9 cellular contexts compared by ENCODE assay signal in genomic region chr1:10692401-10693021, GRCh38.
DNase-seq lines count a peak whose midpoint lies in the region; ATAC-seq and TF ChIP-seq lines count a peak whose summit lies in the region.
"Had no signal": no experiment of that assay in that cellular context is flagged by ENCODE, and none has a peak within 500 bp of the region (broad histone marks: within the 10 kb centered on the region; RNA-seq: fewer than 3 reads in every experiment).

No MANE protein-coding gene starts in this region.

- TF ChIP-seq POLR2A in GM18505 (IDR thresholded peaks at IDR 0.05; ENCODE audit: borderline replicate concordance, extremely low read depth, insufficient read depth, insufficient read length) = no peak

- no peaks in the 10 kb centered on the region for H3K79me1 ChIP-seq in mesenchymal stem cell (replicated peaks; ENCODE audit: low read length, poor library complexity, severe bottlenecking)

- ATAC-seq in GM18505 (IDR thresholded peaks at IDR 0.05; ENCODE audit: unreplicated experiment) = no peak

- H4K91ac ChIP-seq in mesenchymal stem cell (ENCODE audit: low read length) = no peak overlapping the region

- H3K36me3 ChIP-seq in fibroblast of lung (ENCODE audit: control insufficient read depth, insufficient read depth, low read length) (no peaks in the 10 kb centered on the region), mesenchymal stem cell (ENCODE audit: control insufficient read depth in 1 of 2, insufficient read depth in 2 of 2, low read depth in 1 of 2, low read length in 2 of 2) (no peaks in the 10 kb centered on the region)

- 84% methylated on average over 13 of the region's 13 CpGs for WGBS in mesenchymal stem cell

- H3K9ac ChIP-seq in fibroblast of lung (ENCODE audit: insufficient read depth, low read length) (no peak overlapping the region), mesenchymal stem cell (ENCODE audit: low read length) (no peak overlapping the region)

- H3K9me3 ChIP-seq in fibroblast of lung (ENCODE audit: control insufficient read depth, insufficient read depth, low read depth, low read length) (no peaks in the 10 kb centered on the region), mesenchymal stem cell (ENCODE audit: control insufficient read depth, low read length) (no peaks in the 10 kb centered on the region)

- H4K8ac ChIP-seq in mesenchymal stem cell (ENCODE audit: low read length) = no peak overlapping the region

- no peak overlapping the region for H2BK15ac ChIP-seq in mesenchymal stem cell (ENCODE audit: low read depth, poor library complexity, severe bottlenecking)

- H3K27me3 ChIP-seq in fibroblast of lung (ENCODE audit: control insufficient read depth, insufficient read depth, low read length) (no peaks in the 10 kb centered on the region), mesenchymal stem cell (ENCODE audit: control insufficient read depth in 1 of 2, insufficient read depth in 1 of 2, low read length in 2 of 2) (peaks cover 15 to 38% of the 10 kb centered on the region in 2 experiments)

- H3K4me1 ChIP-seq in fibroblast of lung (ENCODE audit: control insufficient read depth, extremely low read depth, insufficient read depth, low read length) (no peaks in the 10 kb centered on the region), mesenchymal stem cell (ENCODE audit: control insufficient read depth, insufficient read depth, low read depth, low read length) (peaks cover 13% of the 10 kb centered on the region)

- H3K4me2 ChIP-seq in fibroblast of lung (ENCODE audit: extremely low read depth, insufficient read depth, low read length) (no peak overlapping the region), mesenchymal stem cell (ENCODE audit: low read length, poor library complexity, severe bottlenecking) (no peak overlapping the region)

- TF ChIP-seq CTCF in GM12864 (IDR thresholded peaks at IDR 0.05; ENCODE audit: low read depth, low read length, missing control alignments) (peak; percentile 78), fibroblast of lung (conservative IDR thresholded peaks at IDR 0.05 in 1 of 2, IDR thresholded peaks at IDR 0.05 in 1 of 2; ENCODE audit: low read depth in 1 of 2, low read length in 2 of 2) (peak; percentile 8 to 11)

- H3K27ac ChIP-seq in fibroblast of lung (ENCODE audit: insufficient read depth, low read length) (no peak overlapping the region), mesenchymal stem cell (ENCODE audit: low read length, poor library complexity, severe bottlenecking) (no peak overlapping the region)
- H3K27ac ChIP-seq: SK-N-MC had no signal

- H3K14ac ChIP-seq in mesenchymal stem cell (ENCODE audit: low read length in 2 of 2) = no peak overlapping the region

- H3K4me3 ChIP-seq in GM12864 (ENCODE audit: low read depth, low read length) = no peak overlapping the region; the same call in 1 of the 2 replicates
- H3K4me3 ChIP-seq in fibroblast of lung (replicated peaks in 1 of 4; ENCODE audit: control extremely low read depth in 1 of 4, insufficient read depth in 1 of 4, low read depth in 3 of 4, low read length in 4 of 4) = no peak overlapping the region
- no peak overlapping the region for H3K4me3 ChIP-seq in mesenchymal stem cell (ENCODE audit: insufficient read depth in 1 of 2, low read depth in 1 of 2, low read length in 2 of 2)

- H3K4ac ChIP-seq in mesenchymal stem cell (ENCODE audit: low read depth in 1 of 2, low read length in 2 of 2) = no peak overlapping the region

- peak; percentile 30 for DNase-seq in GM12864 (ENCODE audit: low read depth)
- DNase-seq in NCI-H1105 (lab: John Stamatoyannopoulos, UW) = peak; percentile 62
- DNase-seq in activated CD8-positive, alpha-beta memory T cell treated with anti-CD3 and anti-CD28 coated beads for 48 hours (ENCODE audit: low read depth in 2 of 3, low spot score in 2 of 3) = peak in 2 of 3 experiments; percentile 37 to 39
- no peak for DNase-seq in fibroblast of lung (ENCODE audit: low read depth in 2 of 2)
- peak; percentile 83 for DNase-seq in stimulated activated CD4-positive, alpha-beta T cell treated with anti-CD3 and anti-CD28 coated beads, Interleukin-15, amount 100 ng/mL, for 24 hours
- no peak for DNase-seq in mesenchymal stem cell
- no peak for DNase-seq in NCI-H2227 (lab: John Stamatoyannopoulos, UW; ENCODE audit: unreplicated experiment)

- no peaks in the 10 kb centered on the region for H4K20me1 ChIP-seq in fibroblast of lung (ENCODE audit: control insufficient read depth, extremely low read depth, insufficient read depth, low read length)

- no peak overlapping the region for H3K18ac ChIP-seq in mesenchymal stem cell (ENCODE audit: low read depth in 1 of 2, low read length in 2 of 2)

- no peak overlapping the region for H3K23ac ChIP-seq in mesenchymal stem cell (ENCODE audit: low read length in 2 of 2)

- no peak overlapping the region for H2AFZ ChIP-seq in fibroblast of lung (ENCODE audit: low read length)
- no peak overlapping the region for H2AFZ ChIP-seq in mesenchymal stem cell (ENCODE audit: low read depth, low read length)

- H2AK5ac ChIP-seq in mesenchymal stem cell (ENCODE audit: low read length, severe bottlenecking) = no peak overlapping the region

- no peak overlapping the region for H2BK12ac ChIP-seq in mesenchymal stem cell (ENCODE audit: low read length in 2 of 2)

- H3K79me2 ChIP-seq in fibroblast of lung (ENCODE audit: control insufficient read depth, insufficient read depth, low read length) = no peaks in the 10 kb centered on the region

- no peak overlapping the region for H2BK120ac ChIP-seq in mesenchymal stem cell (ENCODE audit: low read depth, low read length)

- no peak overlapping the region for H2BK5ac ChIP-seq in mesenchymal stem cell (ENCODE audit: low read depth, low read length, poor library complexity, severe bottlenecking)

Comparison
In these comparisons a context has a peak if more than half of its experiments do, and no peak if none do; other contexts are left out.
1. DNase-seq: peak in GM12864 (single experiment), NCI-H1105 (single experiment), activated CD8-positive, alpha-beta memory T cell treated with anti-CD3 and anti-CD28 coated beads for 48 hours (2 of 3) and stimulated activated CD4-positive, alpha-beta T cell treated with anti-CD3 and anti-CD28 coated beads, Interleukin-15, amount 100 ng/mL, for 24 hours (single experiment); none in fibroblast of lung (0 of 2), mesenchymal stem cell (single experiment) and NCI-H2227 (single experiment).